In genomic region chr6:105733556-105734162, GRCh38 we compare ENCODE assay signal across 9 cellular contexts.
DNase-seq lines count a peak whose midpoint lies in the region; ATAC-seq, FAIRE-seq and TF ChIP-seq lines count a peak whose summit lies in the region.
"Had no signal": no experiment of that assay in that cellular context is flagged by ENCODE, and none has a peak within 500 bp of the region (broad histone marks: within the 10 kb centered on the region; RNA-seq: fewer than 3 reads in every experiment).

No MANE protein-coding gene starts in this region.

- no peak overlapping the region for H3K27ac ChIP-seq in AG04450 (ENCODE audit: low read depth, low read length)

- no peaks in the 10 kb centered on the region for H3K36me3 Mint-ChIP-seq in type B pancreatic cell

- no peaks in the 10 kb centered on the region for H3K27me3 ChIP-seq in AG04450 (ENCODE audit: control insufficient read depth, insufficient read depth, low read length)

- H3K4me3 Mint-ChIP-seq in type B pancreatic cell, result no peak overlapping the region

- peak; percentile 81 for FAIRE-seq in GM18507 (lab: Jason Lieb, UNC)
- FAIRE-seq in RCC 7860 (lab: Jason Lieb, UNC), result peak; percentile 71

- H3K4me1 Mint-ChIP-seq in type B pancreatic cell (ENCODE audit: unreplicated experiment), result no peaks in the 10 kb centered on the region

- H3K4me3 ChIP-seq in AG04450 (ENCODE audit: low read depth, low read length), result no peak overlapping the region
- H3K4me3 ChIP-seq in fibroblast of villous mesenchyme (ENCODE audit: low read depth, low read length), result no peak overlapping the region
- H3K4me3 ChIP-seq: HAP-1 had no signal

- no peaks in the 10 kb centered on the region for H3K9me3 ChIP-seq in AG04450 (ENCODE audit: control insufficient read depth, insufficient read depth, low read length)
- H3K9me3 ChIP-seq: HAP-1 had no signal

- TF ChIP-seq CTCF in AG04450 (IDR thresholded peaks at IDR 0.05; ENCODE audit: low read depth, low read length) (peak; percentile 71), fibroblast of villous mesenchyme (IDR thresholded peaks at IDR 0.05; ENCODE audit: insufficient read depth, low read depth, low read length) (peak; percentile 62), type B pancreatic cell (conservative IDR thresholded peaks at IDR 0.05) (peak; percentile 83)

- DNase-seq in AG04450 (ENCODE audit: low read depth, low spot score), result no peak
- no peak for DNase-seq in GM18507 (ENCODE audit: extremely low spot score, insufficient read length, low read depth)
- no peak for DNase-seq in RCC 7860 (ENCODE audit: low spot score)
- DNase-seq in fibroblast of villous mesenchyme (ENCODE audit: low read depth), result peak; percentile 65
- DNase-seq in type B pancreatic cell (ENCODE audit: extremely low spot score, unreplicated experiment), result no peak
- no peak for DNase-seq in mucosa of gallbladder (ENCODE audit: low spot score)

- no peaks in the 10 kb centered on the region for H3K27me3 Mint-ChIP-seq in type B pancreatic cell

- no peak overlapping the region for H3K27ac Mint-ChIP-seq in type B pancreatic cell

- POLR2A ChIA-PET in AG04450 (lab: Yijun Ruan, JAX), result no interaction called here

- peaks cover 6% of the 10 kb centered on the region for H3K9me3 Mint-ChIP-seq in type B pancreatic cell

- CTCF ChIA-PET in AG04450 (lab: Charles Lee), result interaction anchor here (1.0 to 1.5 kb wide), 3 partner anchors 20 to 216 kb away, joined by 3 to 6 read pairs (median 4); no protein-coding TSS in a partner anchor

- ATAC-seq in HG02610 (IDR thresholded peaks at IDR 0.05; ENCODE audit: unreplicated experiment) (no peak), GM21515 (IDR thresholded peaks at IDR 0.05; ENCODE audit: unreplicated experiment) (no peak)
